14 cellular contexts compared by ENCODE assay signal in genomic region chr11:128701086-128701485, GRCh38. TPM values are rescaled to one million over a fixed set of nuclear protein-coding genes. Genes with fewer than 3 reads are reported as not detected.
DNase-seq lines count a peak whose midpoint lies in the region; ATAC-seq, FAIRE-seq and TF ChIP-seq lines count a peak whose summit lies in the region.
"Had no signal": no experiment of that assay in that cellular context is flagged by ENCODE, and none has a peak within 500 bp of the region (broad histone marks: within the 10 kb centered on the region; RNA-seq: fewer than 3 reads in every experiment).

No MANE protein-coding gene starts in this region.

- intact Hi-C loops in activated CD4-positive, alpha-beta memory T cell treated with anti-CD3 and anti-CD28 coated beads for 36 hours (cut with micrococcal nuclease): loop anchor here (1.0 kb wide), 1 partner anchor 31 kb away; no protein-coding TSS in a partner anchor
- intact Hi-C loops in natural killer cell (cut with micrococcal nuclease): no loop called here

- no peaks in the 10 kb centered on the region for H3K27me3 ChIP-seq in astrocyte (ENCODE audit: insufficient read depth, low read length)

- no peaks in the 10 kb centered on the region for H3K9me3 ChIP-seq in astrocyte (ENCODE audit: insufficient read depth, low read depth, low read length)

- no peaks in the 10 kb centered on the region for H3K27me3 Mint-ChIP-seq in activated CD4-positive, alpha-beta memory T cell treated with anti-CD3 and anti-CD28 coated beads for 36 hours
- H3K27me3 Mint-ChIP-seq in activated CD4-positive, alpha-beta memory T cell treated with anti-CD3 and anti-CD28 coated beads, Interleukin-2, amount 10 ng/mL, durations not matched to agents 7 days and 5 days: no peaks in the 10 kb centered on the region
- H3K27me3 Mint-ChIP-seq in astrocyte (ENCODE audit: low read depth, unreplicated experiment) (no peaks in the 10 kb centered on the region), natural killer cell (ENCODE audit: low read depth in 2 of 2) (no peaks in the 10 kb centered on the region)

- POLR2A ChIA-PET in activated CD4-positive, alpha-beta memory T cell treated with anti-CD3 and anti-CD28 coated beads for 36 hours (lab: Charles Lee): no interaction called here
- POLR2A ChIA-PET in activated CD4-positive, alpha-beta memory T cell treated with anti-CD3 and anti-CD28 coated beads, Interleukin-2, amount 10 ng/mL, durations not matched to agents 7 days and 5 days (lab: Charles Lee): interaction anchor here (1.9 kb wide), 1 partner anchor 15 kb away, joined by 6 read pairs; no protein-coding TSS in a partner anchor

- H3K4me1 Mint-ChIP-seq in activated CD4-positive, alpha-beta memory T cell treated with anti-CD3 and anti-CD28 coated beads for 36 hours (ENCODE audit: low read depth): peaks cover 93% of the 10 kb centered on the region
- peaks cover 92% of the 10 kb centered on the region for H3K4me1 Mint-ChIP-seq in activated CD4-positive, alpha-beta memory T cell treated with anti-CD3 and anti-CD28 coated beads, Interleukin-2, amount 10 ng/mL, durations not matched to agents 7 days and 5 days
- H3K4me1 Mint-ChIP-seq in astrocyte (ENCODE audit: low read depth, unreplicated experiment) (peaks cover 28% of the 10 kb centered on the region), natural killer cell (peaks cover 92 to 97% of the 10 kb centered on the region in 2 donors)

- peak overlapping the region; percentile 59 for H3K27ac Mint-ChIP-seq in activated CD4-positive, alpha-beta memory T cell treated with anti-CD3 and anti-CD28 coated beads for 36 hours
- H3K27ac Mint-ChIP-seq in activated CD4-positive, alpha-beta memory T cell treated with anti-CD3 and anti-CD28 coated beads, Interleukin-2, amount 10 ng/mL, durations not matched to agents 7 days and 5 days: no peak overlapping the region
- H3K27ac Mint-ChIP-seq in astrocyte (ENCODE audit: unreplicated experiment) (peak overlapping the region; percentile 91), natural killer cell (peak overlapping the region; percentile 86 to 89)

- peaks cover 20% of the 10 kb centered on the region for H4K20me1 ChIP-seq in astrocyte (ENCODE audit: insufficient read depth, low read length)

- H3K4me3 ChIP-seq in astrocyte (ENCODE audit: insufficient read depth, low read depth, low read length): no peak overlapping the region

- H3K4me2 ChIP-seq in astrocyte (ENCODE audit: low read length): no peak overlapping the region

- peaks cover 15% of the 10 kb centered on the region for H3K36me3 Mint-ChIP-seq in activated CD4-positive, alpha-beta memory T cell treated with anti-CD3 and anti-CD28 coated beads for 36 hours
- H3K36me3 Mint-ChIP-seq in activated CD4-positive, alpha-beta memory T cell treated with anti-CD3 and anti-CD28 coated beads, Interleukin-2, amount 10 ng/mL, durations not matched to agents 7 days and 5 days (ENCODE audit: low read depth): peaks cover 90% of the 10 kb centered on the region
- H3K36me3 Mint-ChIP-seq in astrocyte (ENCODE audit: low read depth, unreplicated experiment) (peaks cover 10% of the 10 kb centered on the region), natural killer cell (no peaks in the 10 kb centered on the region)

- H3K36me3 ChIP-seq in astrocyte (ENCODE audit: insufficient read depth, low read length): no peaks in the 10 kb centered on the region

- no peak for TF ChIP-seq CTCF in astrocyte (IDR thresholded peaks at IDR 0.05; ENCODE audit: insufficient read depth, low read depth, low read length)
- no peak for TF ChIP-seq CTCF in natural killer cell (IDR thresholded peaks at IDR 0.05)

- FAIRE-seq in GM12892 (lab: Jason Lieb, UNC) (peak; percentile 74), astrocyte (lab: Jason Lieb, UNC) (peak; percentile 72)

- no peak for ATAC-seq in natural killer cell
- ATAC-seq: left ventricle myocardium superior, Panc1 had no signal

- no peak overlapping the region for H3K4me3 Mint-ChIP-seq in activated CD4-positive, alpha-beta memory T cell treated with anti-CD3 and anti-CD28 coated beads for 36 hours
- no peak overlapping the region for H3K4me3 Mint-ChIP-seq in activated CD4-positive, alpha-beta memory T cell treated with anti-CD3 and anti-CD28 coated beads, Interleukin-2, amount 10 ng/mL, durations not matched to agents 7 days and 5 days
- H3K4me3 Mint-ChIP-seq in astrocyte (ENCODE audit: unreplicated experiment) (no peak overlapping the region), natural killer cell (no peak overlapping the region)

- peaks cover 2% of the 10 kb centered on the region for H3K4me1 ChIP-seq in astrocyte (ENCODE audit: insufficient read depth, low read length)

- no peak for DNase-seq in activated CD4-positive, alpha-beta memory T cell treated with anti-CD3 and anti-CD28 coated beads for 36 hours
- DNase-seq in activated CD4-positive, alpha-beta memory T cell treated with anti-CD3 and anti-CD28 coated beads, Interleukin-2, amount 10 ng/mL, durations not matched to agents 7 days and 5 days: no peak
- DNase-seq in GM12892 (ENCODE audit: insufficient read length) (no peak), astrocyte (ENCODE audit: low read depth) (peak; percentile 34), natural killer cell (no peak), middle frontal gyrus (ENCODE audit: extremely low spot score, low spot score) (no peak), ureter (ENCODE audit: low spot score) (no peak), NCI-H345 treated with DMSO at 0.1 percent for 48 hours (lab: John Stamatoyannopoulos, UW; ENCODE audit: unreplicated experiment) (no peak)
- DNase-seq: DMS79; effector memory CD4-positive, alpha-beta T cell; left ventricle myocardium superior; NCI-H1105; NCI-H446 treated with DMSO at 0.1 percent for 48 hours had no signal

- CTCF ChIA-PET in activated CD4-positive, alpha-beta memory T cell treated with anti-CD3 and anti-CD28 coated beads for 36 hours (lab: Charles Lee): interaction anchor here (1.4 kb wide), 1 partner anchor 14 kb away, joined by 3 read pairs; no protein-coding TSS in a partner anchor
- CTCF ChIA-PET in activated CD4-positive, alpha-beta memory T cell treated with anti-CD3 and anti-CD28 coated beads, Interleukin-2, amount 10 ng/mL, durations not matched to agents 7 days and 5 days (lab: Charles Lee): no interaction called here

- H3K9ac ChIP-seq in astrocyte (ENCODE audit: low read length): no peak overlapping the region

- no peak overlapping the region for H2AFZ ChIP-seq in astrocyte (ENCODE audit: low read depth, low read length)

- H3K79me2 ChIP-seq in astrocyte (ENCODE audit: insufficient read depth, low read length): peaks cover 81% of the 10 kb centered on the region

- H3K9me3 Mint-ChIP-seq in activated CD4-positive, alpha-beta memory T cell treated with anti-CD3 and anti-CD28 coated beads for 36 hours: no peaks in the 10 kb centered on the region
- no peaks in the 10 kb centered on the region for H3K9me3 Mint-ChIP-seq in activated CD4-positive, alpha-beta memory T cell treated with anti-CD3 and anti-CD28 coated beads, Interleukin-2, amount 10 ng/mL, durations not matched to agents 7 days and 5 days
- H3K9me3 Mint-ChIP-seq in astrocyte (ENCODE audit: unreplicated experiment): no peaks in the 10 kb centered on the region
- H3K9me3 Mint-ChIP-seq in natural killer cell: no peaks in the 10 kb centered on the region

- no peak for TF ChIP-seq POLR2A in GM12892 (IDR thresholded peaks at IDR 0.05; ENCODE audit: low read depth, low read length)

- H3K27ac ChIP-seq in astrocyte (ENCODE audit: low read depth, low read length): no peak overlapping the region

RNA-seq across cellular contexts. Expression of gene FLI1, which starts 7.2 kb away (rescaled TPM):
- 10 to 100 TPM; 60.3 to 63.7 TPM for total RNA-seq in activated CD4-positive, alpha-beta memory T cell treated with anti-CD3 and anti-CD28 coated beads for 36 hours
- 100 to 1,000 TPM; 133 to 139 TPM for total RNA-seq in activated CD4-positive, alpha-beta memory T cell treated with anti-CD3 and anti-CD28 coated beads, Interleukin-2, amount 10 ng/mL, durations not matched to agents 7 days and 5 days
- 30.8 TPM for polyA plus RNA-seq in GM12892 (2012; ENCODE audit: missing spikeins)
- total RNA-seq in astrocyte: 15.0 and 15.6 TPM in 2 replicates
- total RNA-seq in natural killer cell: 100 to 1,000 TPM; 123 to 157 (median 148) TPM
- total RNA-seq in ureter: 19.1 TPM
